ENCODE assay signal across 37 cellular contexts in genomic region chrX:107348990-107349389, GRCh38.
"Had no signal": no experiment of that assay in that cellular context is flagged by ENCODE, and none has a peak within 500 bp of the region (broad histone marks: within the 10 kb centered on the region; RNA-seq: fewer than 3 reads in every experiment).

No MANE protein-coding gene starts in this region.

- H3K4me1 ChIP-seq: adrenal gland, ascending aorta, body of pancreas, breast epithelium had no signal

- H3K4me3 Mint-ChIP-seq: activated naive CD4-positive, alpha-beta T cell treated with anti-CD3 and anti-CD28 coated beads for 36 hours; activated naive CD4-positive, alpha-beta T cell treated with anti-CD3 and anti-CD28 coated beads, Interleukin-2, amount 10 ng/mL, durations not matched to agents 7 days and 5 days; activated naive CD4-positive, alpha-beta T cell treated with anti-CD3 and anti-CD28 coated beads, Interleukin-2, amount 50 U/mL, for 24 hours; activated naive CD8-positive, alpha-beta T cell; activated naive CD8-positive, alpha-beta T cell treated with anti-CD3 and anti-CD28 coated beads for 36 hours; activated naive CD8-positive, alpha-beta T cell treated with anti-CD3 and anti-CD28 coated beads, Interleukin-2, amount 10 ng/mL, durations not matched to agents 7 days and 5 days; activated naive CD8-positive, alpha-beta T cell treated with anti-CD3 and anti-CD28 coated beads, Interleukin-2, amount 50 U/mL, for 24 hours; activated T-cell treated with anti-CD3 and anti-CD28 coated beads, Interleukin-2, amount 50 U/mL, for 24 hours; activated T-cell treated with anti-CD3 and anti-CD28 coated beads, Interleukin-2, amount 50 U/mL, for 4 hours; activated T-cell treated with anti-CD3 and anti-CD28 coated beads, Interleukin-2, amount 50 U/mL, for 72 hours; activated T-helper 1 cell treated with anti-CD3 and anti-CD28 coated beads, Interleukin-12 subunit alpha, Interleukin-12 subunit beta, Interleukin-2, Interleukin-4 antibody, amounts not matched to agents 30 ng/mL and 10 ng/mL and 1 ng/mL, durations not matched to agents 14 hours and 24 hours and 36 hours; activated T-helper 17 cell treated with anti-CD3 and anti-CD28 coated beads, Interleukin-2, amount 50 U/mL, for 72 hours; brain; central memory CD8-positive, alpha-beta T cell had no signal

- H3K27ac ChIP-seq: adrenal gland, ascending aorta, body of pancreas, brain microvascular endothelial cell, breast epithelium, cardiac muscle cell had no signal

- H3K4me3 ChIP-seq: adrenal gland, ascending aorta, body of pancreas, breast epithelium, cardiac muscle cell had no signal

- H3K27me3 ChIP-seq: ascending aorta, body of pancreas, brain microvascular endothelial cell, cardiac muscle cell had no signal

- H3K36me3 Mint-ChIP-seq: activated naive CD4-positive, alpha-beta T cell treated with anti-CD3 and anti-CD28 coated beads, Interleukin-2, amount 10 ng/mL, durations not matched to agents 7 days and 5 days; activated naive CD4-positive, alpha-beta T cell treated with anti-CD3 and anti-CD28 coated beads, Interleukin-2, amount 50 U/mL, for 24 hours; activated naive CD4-positive, alpha-beta T cell treated with anti-CD3 and anti-CD28 coated beads, Interleukin-2, amount 50 U/mL, for 72 hours; activated naive CD8-positive, alpha-beta T cell; activated naive CD8-positive, alpha-beta T cell treated with anti-CD3 and anti-CD28 coated beads for 36 hours; activated naive CD8-positive, alpha-beta T cell treated with anti-CD3 and anti-CD28 coated beads, Interleukin-2, amount 10 ng/mL, durations not matched to agents 7 days and 5 days; brain had no signal

- FAIRE-seq: bronchial epithelial cell had no signal

- H3K4me1 Mint-ChIP-seq: activated naive CD4-positive, alpha-beta T cell treated with anti-CD3 and anti-CD28 coated beads, Interleukin-2, amount 10 ng/mL, durations not matched to agents 7 days and 5 days; activated naive CD4-positive, alpha-beta T cell treated with anti-CD3 and anti-CD28 coated beads, Interleukin-2, amount 50 U/mL, for 24 hours; activated naive CD8-positive, alpha-beta T cell treated with anti-CD3 and anti-CD28 coated beads for 36 hours; activated naive CD8-positive, alpha-beta T cell treated with anti-CD3 and anti-CD28 coated beads, Interleukin-2, amount 10 ng/mL, durations not matched to agents 7 days and 5 days; activated naive CD8-positive, alpha-beta T cell treated with anti-CD3 and anti-CD28 coated beads, Interleukin-2, amount 50 U/mL, for 24 hours; activated T-helper 17 cell treated with anti-CD3 and anti-CD28 coated beads, Interleukin-2, amount 50 U/mL, for 72 hours; brain; central memory CD8-positive, alpha-beta T cell had no signal

- H3K27ac Mint-ChIP-seq: activated naive CD4-positive, alpha-beta T cell treated with anti-CD3 and anti-CD28 coated beads for 36 hours; activated naive CD4-positive, alpha-beta T cell treated with anti-CD3 and anti-CD28 coated beads, Interleukin-2, amount 10 ng/mL, durations not matched to agents 7 days and 5 days; activated naive CD4-positive, alpha-beta T cell treated with anti-CD3 and anti-CD28 coated beads, Interleukin-2, amount 50 U/mL, for 24 hours; activated naive CD4-positive, alpha-beta T cell treated with anti-CD3 and anti-CD28 coated beads, Interleukin-2, amount 50 U/mL, for 72 hours; activated naive CD8-positive, alpha-beta T cell; activated naive CD8-positive, alpha-beta T cell treated with anti-CD3 and anti-CD28 coated beads for 36 hours; activated naive CD8-positive, alpha-beta T cell treated with anti-CD3 and anti-CD28 coated beads, Interleukin-2, amount 10 ng/mL, durations not matched to agents 7 days and 5 days; activated naive CD8-positive, alpha-beta T cell treated with anti-CD3 and anti-CD28 coated beads, Interleukin-2, amount 50 U/mL, for 24 hours; activated T-cell treated with anti-CD3 and anti-CD28 coated beads, Interleukin-2, amount 50 U/mL, for 24 hours; activated T-cell treated with anti-CD3 and anti-CD28 coated beads, Interleukin-2, amount 50 U/mL, for 72 hours; activated T-helper 1 cell treated with anti-CD3 and anti-CD28 coated beads, Interleukin-12 subunit alpha, Interleukin-12 subunit beta, Interleukin-2, Interleukin-4 antibody, amounts not matched to agents 30 ng/mL and 10 ng/mL and 1 ng/mL, durations not matched to agents 14 hours and 24 hours and 36 hours; activated T-helper 17 cell treated with anti-CD3 and anti-CD28 coated beads, Interleukin-2, amount 50 U/mL, for 72 hours; activated T-helper 2 cell treated with anti-CD3 and anti-CD28 coated beads, Interferon-gamma antibody, Interleukin-2, Interleukin-4, amounts not matched to agents 10 μg/mL and 5 μg/mL and 100 μg/mL, durations not matched to agents 14 hours and 24 hours and 36 hours; brain had no signal

- H3K36me3 ChIP-seq: adrenal gland, ascending aorta, brain microvascular endothelial cell, breast epithelium, cardiac muscle cell had no signal

- H3K9me3 Mint-ChIP-seq: activated naive CD4-positive, alpha-beta T cell treated with anti-CD3 and anti-CD28 coated beads for 36 hours; activated naive CD4-positive, alpha-beta T cell treated with anti-CD3 and anti-CD28 coated beads, Interleukin-2, amount 10 ng/mL, durations not matched to agents 7 days and 5 days; activated naive CD4-positive, alpha-beta T cell treated with anti-CD3 and anti-CD28 coated beads, Interleukin-2, amount 50 U/mL, for 24 hours; activated naive CD4-positive, alpha-beta T cell treated with anti-CD3 and anti-CD28 coated beads, Interleukin-2, amount 50 U/mL, for 72 hours; activated naive CD8-positive, alpha-beta T cell treated with anti-CD3 and anti-CD28 coated beads for 36 hours; activated naive CD8-positive, alpha-beta T cell treated with anti-CD3 and anti-CD28 coated beads, Interleukin-2, amount 10 ng/mL, durations not matched to agents 7 days and 5 days; activated naive CD8-positive, alpha-beta T cell treated with anti-CD3 and anti-CD28 coated beads, Interleukin-2, amount 50 U/mL, for 24 hours; activated T-cell treated with anti-CD3 and anti-CD28 coated beads, Interleukin-2, amount 50 U/mL, for 24 hours; activated T-cell treated with anti-CD3 and anti-CD28 coated beads, Interleukin-2, amount 50 U/mL, for 4 hours; activated T-cell treated with anti-CD3 and anti-CD28 coated beads, Interleukin-2, amount 50 U/mL, for 72 hours; activated T-helper 1 cell treated with anti-CD3 and anti-CD28 coated beads, Interleukin-12 subunit alpha, Interleukin-12 subunit beta, Interleukin-2, Interleukin-4 antibody, amounts not matched to agents 30 ng/mL and 10 ng/mL and 1 ng/mL, durations not matched to agents 14 hours and 24 hours and 36 hours; activated T-helper 17 cell treated with anti-CD3 and anti-CD28 coated beads, Interleukin-2, amount 50 U/mL, for 72 hours; activated T-helper 2 cell treated with anti-CD3 and anti-CD28 coated beads, Interferon-gamma antibody, Interleukin-2, Interleukin-4, amounts not matched to agents 10 μg/mL and 5 μg/mL and 100 μg/mL, durations not matched to agents 14 hours and 24 hours and 36 hours; central memory CD8-positive, alpha-beta T cell had no signal

- H3K27me3 Mint-ChIP-seq: brain had no signal

- DNase-seq: activated effector memory CD4-positive, alpha-beta T cell treated with anti-CD3 and anti-CD28 coated beads, Interleukin-2, amount 50 U/mL, for 16 hours; activated effector memory CD4-positive, alpha-beta T cell treated with Interleukin-2 at 50 U/mL for 16 hours; activated gamma-delta T cell; activated gamma-delta T cell treated with Interleukin-2 at 50 U/mL for 16 hours; activated naive CD4-positive, alpha-beta T cell; activated naive CD4-positive, alpha-beta T cell treated with anti-CD3 and anti-CD28 coated beads for 36 hours; activated naive CD4-positive, alpha-beta T cell treated with anti-CD3 and anti-CD28 coated beads, Interleukin-2, amount 10 ng/mL, durations not matched to agents 7 days and 5 days; activated naive CD4-positive, alpha-beta T cell treated with anti-CD3 and anti-CD28 coated beads, Interleukin-2, amount 50 U/mL, for 16 hours; activated naive CD4-positive, alpha-beta T cell treated with Interleukin-2 at 50 U/mL for 16 hours; activated naive CD8-positive, alpha-beta T cell treated with anti-CD3 and anti-CD28 coated beads for 36 hours; activated naive CD8-positive, alpha-beta T cell treated with anti-CD3 and anti-CD28 coated beads, Interleukin-2, amount 10 ng/mL, durations not matched to agents 7 days and 5 days; activated naive CD8-positive, alpha-beta T cell treated with anti-CD3 and anti-CD28 coated beads, Interleukin-2, amount 50 U/mL, for 24 hours; activated T-cell treated with anti-CD3 and anti-CD28 coated beads, Interleukin-2, amount 50 U/mL, for 24 hours; activated T-cell treated with anti-CD3 and anti-CD28 coated beads, Interleukin-2, amount 50 U/mL, for 4 hours; activated T-cell treated with anti-CD3 and anti-CD28 coated beads, Interleukin-2, amount 50 U/mL, for 48 hours; activated T-cell treated with anti-CD3 and anti-CD28 coated beads, Interleukin-2, amount 50 U/mL, for 72 hours; adrenal gland; amniotic stem cell; amygdala; aorta; body of pancreas; brain microvascular endothelial cell; caudate nucleus; central memory CD4-positive, alpha-beta T cell; cerebellar nuclear complex had no signal

- ATAC-seq: activated naive CD4-positive, alpha-beta T cell treated with anti-CD3 and anti-CD28 coated beads, Interleukin-2, amount 50 U/mL, for 72 hours; activated naive CD8-positive, alpha-beta T cell treated with anti-CD3 and anti-CD28 coated beads, Interleukin-2, amount 50 U/mL, for 24 hours; activated T-cell treated with anti-CD3 and anti-CD28 coated beads, Interleukin-2, amount 50 U/mL, for 4 hours; activated T-cell treated with anti-CD3 and anti-CD28 coated beads, Interleukin-2, amount 50 U/mL, for 72 hours; activated T-helper 17 cell treated with anti-CD3 and anti-CD28 coated beads, Interleukin-2, amount 50 U/mL, for 72 hours; body of pancreas had no signal

- H3K9me3 ChIP-seq: adrenal gland, ascending aorta, body of pancreas, breast epithelium had no signal
